7 cellular contexts compared by ENCODE assay signal in genomic region chr15:22167521-22167920, GRCh38.
DNase-seq lines count a peak whose midpoint lies in the region; ATAC-seq, FAIRE-seq and TF ChIP-seq lines count a peak whose summit lies in the region.
"Not testable (repeated sequence)": the region's sequence is repeated elsewhere in the genome, so short reads cannot be mapped to it uniquely, and the experiment has no call there.

No MANE protein-coding gene starts in this region.

- not testable (repeated sequence) for H3K4me1 ChIP-seq in kidney (ENCODE audit: control insufficient read depth in 1 of 2, insufficient read depth in 1 of 2, low read depth in 1 of 2, low read length in 2 of 2)

- not testable (repeated sequence) for H3K9me3 ChIP-seq in kidney (ENCODE audit: control insufficient read depth in 1 of 2, low read length in 2 of 2)

- not testable (repeated sequence) for H3K9me3 Mint-ChIP-seq in T-cell; activated CD8-positive, alpha-beta T cell treated with anti-CD3 and anti-CD28 coated beads, Interleukin-2, amount 10 ng/mL, durations not matched to agents 7 days and 5 days (ENCODE audit: insufficient read depth); activated T-cell treated with anti-CD3 and anti-CD28 coated beads, Interleukin-2, amount 50 U/mL, for 4 hours; osteocyte (ENCODE audit: unreplicated experiment)

- H3K4me3 Mint-ChIP-seq in T-cell; activated CD8-positive, alpha-beta T cell treated with anti-CD3 and anti-CD28 coated beads, Interleukin-2, amount 10 ng/mL, durations not matched to agents 7 days and 5 days; activated T-cell treated with anti-CD3 and anti-CD28 coated beads, Interleukin-2, amount 50 U/mL, for 4 hours; osteocyte (ENCODE audit: unreplicated experiment): not testable (repeated sequence)

- not testable (repeated sequence) for H3K27me3 ChIP-seq in bronchial epithelial cell (ENCODE audit: control insufficient read depth, insufficient read depth, low read length)

- POLR2A ChIA-PET in T-cell (lab: Charles Lee); activated CD8-positive, alpha-beta T cell treated with anti-CD3 and anti-CD28 coated beads, Interleukin-2, amount 10 ng/mL, durations not matched to agents 7 days and 5 days (lab: Charles Lee): not testable (repeated sequence)

- H3K27me3 Mint-ChIP-seq in T-cell; activated CD8-positive, alpha-beta T cell treated with anti-CD3 and anti-CD28 coated beads, Interleukin-2, amount 10 ng/mL, durations not matched to agents 7 days and 5 days (ENCODE audit: low read depth); activated T-cell treated with anti-CD3 and anti-CD28 coated beads, Interleukin-2, amount 50 U/mL, for 4 hours (ENCODE audit: low read depth); osteocyte (ENCODE audit: unreplicated experiment): not testable (repeated sequence)

- peak; percentile 13 for FAIRE-seq in bronchial epithelial cell (lab: Jason Lieb, UNC)
- not testable (repeated sequence) for FAIRE-seq in kidney (lab: Jason Lieb, UNC)

- not testable (repeated sequence) for TF ChIP-seq CTCF in bronchial epithelial cell (IDR thresholded peaks at IDR 0.05; ENCODE audit: insufficient read depth, low read length, severe bottlenecking); kidney (IDR thresholded peaks at IDR 0.05; ENCODE audit: borderline replicate concordance, extremely low read depth, insufficient read depth); osteocyte (IDR thresholded peaks at IDR 0.05)

- H3K36me3 ChIP-seq in bronchial epithelial cell (ENCODE audit: control insufficient read depth, insufficient read depth, low read length); kidney (ENCODE audit: control insufficient read depth in 1 of 2, insufficient read depth in 2 of 2, low read length in 2 of 2): not testable (repeated sequence)

- not testable (repeated sequence) for H3K27ac Mint-ChIP-seq in T-cell; activated CD8-positive, alpha-beta T cell treated with anti-CD3 and anti-CD28 coated beads, Interleukin-2, amount 10 ng/mL, durations not matched to agents 7 days and 5 days; osteocyte (ENCODE audit: unreplicated experiment)

- intact Hi-C loops in kidney (cut with DNase I): not testable (repeated sequence)

- H3K4me1 Mint-ChIP-seq in T-cell; activated CD8-positive, alpha-beta T cell treated with anti-CD3 and anti-CD28 coated beads, Interleukin-2, amount 10 ng/mL, durations not matched to agents 7 days and 5 days (ENCODE audit: low read depth); activated T-cell treated with anti-CD3 and anti-CD28 coated beads, Interleukin-2, amount 50 U/mL, for 4 hours (ENCODE audit: low read depth); osteocyte (ENCODE audit: unreplicated experiment): not testable (repeated sequence)

- not testable (repeated sequence) for H3K36me3 Mint-ChIP-seq in T-cell; activated CD8-positive, alpha-beta T cell treated with anti-CD3 and anti-CD28 coated beads, Interleukin-2, amount 10 ng/mL, durations not matched to agents 7 days and 5 days (ENCODE audit: low read depth); activated T-cell treated with anti-CD3 and anti-CD28 coated beads, Interleukin-2, amount 50 U/mL, for 4 hours (ENCODE audit: insufficient read depth); osteocyte (ENCODE audit: unreplicated experiment)

- not testable (repeated sequence) for H3K4me3 ChIP-seq in bronchial epithelial cell (ENCODE audit: low read depth, low read length); kidney (ENCODE audit: low read length in 2 of 2)

- ATAC-seq in T-cell (replicated peaks in 1 of 4): peak; percentile 46 to 62 (median 54)
- ATAC-seq in activated CD8-positive, alpha-beta T cell treated with anti-CD3 and anti-CD28 coated beads, Interleukin-2, amount 10 ng/mL, durations not matched to agents 7 days and 5 days: peak; percentile 26
- peak; percentile 73 to 77 for ATAC-seq in activated T-cell treated with anti-CD3 and anti-CD28 coated beads, Interleukin-2, amount 50 U/mL, for 4 hours

- CTCF ChIA-PET in T-cell (lab: Charles Lee); activated CD8-positive, alpha-beta T cell treated with anti-CD3 and anti-CD28 coated beads, Interleukin-2, amount 10 ng/mL, durations not matched to agents 7 days and 5 days (lab: Charles Lee): not testable (repeated sequence)

- not testable (repeated sequence) for H3K27ac ChIP-seq in kidney (ENCODE audit: low read depth in 2 of 2, low read length in 2 of 2)

- not testable (repeated sequence) for H3K9ac ChIP-seq in kidney (ENCODE audit: low read length in 2 of 2)

- DNase-seq in T-cell (peak in 5 of 34 experiments; percentile 0 to 23 (median 1)), kidney (peak; percentile 4), osteocyte (ENCODE audit: extremely low spot score, unreplicated experiment) (peak; percentile 30)
- DNase-seq in activated CD8-positive, alpha-beta T cell treated with anti-CD3 and anti-CD28 coated beads, Interleukin-2, amount 10 ng/mL, durations not matched to agents 7 days and 5 days: peak; percentile 10
- DNase-seq in activated T-cell treated with anti-CD3 and anti-CD28 coated beads, Interleukin-2, amount 50 U/mL, for 4 hours; bronchial epithelial cell (ENCODE audit: low read depth): not testable (repeated sequence)
- peak; percentile 0 for DNase-seq in stimulated activated CD8-positive, alpha-beta memory T cell treated with anti-CD3 and anti-CD28 coated beads, Interleukin-7, amount 100 ng/mL, for 24 hours (ENCODE audit: low read depth)
